Comparison of ENCODE assay signal across 21 cellular contexts in genomic region chr1:179807291-179807690, GRCh38.
"Had no signal": no experiment of that assay in that cellular context is flagged by ENCODE, and none has a peak within 500 bp of the region (broad histone marks: within the 10 kb centered on the region; RNA-seq: fewer than 3 reads in every experiment).

No MANE protein-coding gene starts in this region.

- H3K9me3 Mint-ChIP-seq: naive thymus-derived CD8-positive, alpha-beta T cell; neural crest cell; stimulated activated effector memory CD8-positive, alpha-beta T cell treated with anti-CD3 and anti-CD28 coated beads, Interleukin-12 subunit alpha, Interleukin-12 subunit beta, amount 100 ng/mL, for 72 hours had no signal

- H3K4me3 Mint-ChIP-seq: naive thymus-derived CD8-positive, alpha-beta T cell; neural crest cell; stimulated activated effector memory CD8-positive, alpha-beta T cell treated with anti-CD3 and anti-CD28 coated beads, Interleukin-12 subunit alpha, Interleukin-12 subunit beta, amount 100 ng/mL, for 72 hours had no signal

- H3K4me3 ChIP-seq: mucosa of descending colon, pancreas, suprapubic skin, thyroid gland, upper lobe of right lung, vagina had no signal

- DNase-seq: cortex of kidney; erythroblast; head of caudate nucleus; hippocampal formation; left colon; left ventricle myocardium superior; mucosa of descending colon; naive thymus-derived CD8-positive, alpha-beta T cell; nucleus accumbens; pancreas; small intestine; stimulated activated CD4-positive, alpha-beta T cell treated with anti-CD3 and anti-CD28 coated beads, Interleukin-4, amount 100 ng/mL, for 1 hour; stimulated activated CD8-positive, alpha-beta memory T cell treated with anti-CD3 and anti-CD28 coated beads, Interleukin-4, amount 100 ng/mL, for 48 hours; stimulated activated naive CD8-positive, alpha-beta T cell treated with anti-CD3 and anti-CD28 coated beads, Interleukin-15, Interleukin-2, amounts not matched to agents 100 U/mL and 50 U/mL, for 24 hours; upper lobe of right lung had no signal

- H3K36me3 Mint-ChIP-seq: naive thymus-derived CD8-positive, alpha-beta T cell; stimulated activated effector memory CD8-positive, alpha-beta T cell treated with anti-CD3 and anti-CD28 coated beads, Interleukin-12 subunit alpha, Interleukin-12 subunit beta, amount 100 ng/mL, for 72 hours had no signal

- H3K36me3 ChIP-seq: pancreas, suprapubic skin, thyroid gland, upper lobe of right lung, vagina had no signal

- H3K27me3 ChIP-seq: pancreas, suprapubic skin, thyroid gland, upper lobe of right lung, vagina had no signal

- H3K9me3 ChIP-seq: mucosa of descending colon, pancreas, suprapubic skin, thyroid gland, upper lobe of right lung, vagina had no signal

- H3K27ac Mint-ChIP-seq: naive thymus-derived CD8-positive, alpha-beta T cell; stimulated activated effector memory CD8-positive, alpha-beta T cell treated with anti-CD3 and anti-CD28 coated beads, Interleukin-12 subunit alpha, Interleukin-12 subunit beta, amount 100 ng/mL, for 72 hours had no signal

- H3K4me1 Mint-ChIP-seq: stimulated activated effector memory CD8-positive, alpha-beta T cell treated with anti-CD3 and anti-CD28 coated beads, Interleukin-12 subunit alpha, Interleukin-12 subunit beta, amount 100 ng/mL, for 72 hours had no signal

- H3K4me1 ChIP-seq: foreskin keratinocyte, pancreas, upper lobe of right lung, vagina had no signal

- H3K27ac ChIP-seq: foreskin keratinocyte, pancreas, suprapubic skin, thyroid gland, upper lobe of right lung, vagina had no signal
